In genomic region chr1:155320252-155320651, GRCh38 we compare ENCODE assay signal across 9 cellular contexts. TPM values are rescaled to one million over a fixed set of nuclear protein-coding genes. Genes with fewer than 3 reads are reported as not detected.
DNase-seq lines count a peak whose midpoint lies in the region; ATAC-seq and TF ChIP-seq lines count a peak whose summit lies in the region.
"Had no signal": no experiment of that assay in that cellular context is flagged by ENCODE, and none has a peak within 500 bp of the region (broad histone marks: within the 10 kb centered on the region; RNA-seq: fewer than 3 reads in every experiment).

No MANE protein-coding gene starts in this region.

- H3K27ac Mint-ChIP-seq in neural progenitor cell: peak overlapping the region; percentile 0

- no peak overlapping the region for H2AFZ ChIP-seq in neural progenitor cell (replicated peaks)

- H3K27me3 ChIP-seq in BE2C: no peaks in the 10 kb centered on the region
- H3K27me3 ChIP-seq in RWPE2 (ENCODE audit: insufficient read depth, poor library complexity, severe bottlenecking): no peaks in the 10 kb centered on the region
- H3K27me3 ChIP-seq in endocrine pancreas (ENCODE audit: control insufficient read depth, insufficient read depth, low read length): no peaks in the 10 kb centered on the region
- H3K27me3 ChIP-seq in neural progenitor cell: no peaks in the 10 kb centered on the region

- peaks cover 3% of the 10 kb centered on the region for H3K27me3 Mint-ChIP-seq in neural progenitor cell (ENCODE audit: insufficient read depth, low read depth)

- H3K9me3 Mint-ChIP-seq in neural progenitor cell: no peaks in the 10 kb centered on the region

- H3K4me1 ChIP-seq in BE2C: peaks cover 7% of the 10 kb centered on the region
- no peaks in the 10 kb centered on the region for H3K4me1 ChIP-seq in RWPE2 (ENCODE audit: insufficient read depth, poor library complexity, severe bottlenecking)
- no peaks in the 10 kb centered on the region for H3K4me1 ChIP-seq in endocrine pancreas (ENCODE audit: control insufficient read depth, insufficient read depth, low read length)
- H3K4me1 ChIP-seq in neural progenitor cell: peaks cover 19% of the 10 kb centered on the region

- H3K36me3 Mint-ChIP-seq in neural progenitor cell: peaks cover 26% of the 10 kb centered on the region

- no peak for ATAC-seq in RWPE2 (ENCODE audit: low read depth)

- peaks cover 30% of the 10 kb centered on the region for H3K4me1 Mint-ChIP-seq in neural progenitor cell

- H3K27ac ChIP-seq in RWPE2 (ENCODE audit: poor library complexity, severe bottlenecking): peak overlapping the region; percentile 83
- no peak overlapping the region for H3K27ac ChIP-seq in neural progenitor cell

- peaks cover 44% of the 10 kb centered on the region for H4K20me1 ChIP-seq in neural progenitor cell (ENCODE audit: low read depth)

- TF ChIP-seq POLR2A in erythroblast (IDR thresholded peaks at IDR 0.05; ENCODE audit: low read length): no peak

- peak overlapping the region; percentile 2 for H3K9ac ChIP-seq in endocrine pancreas (ENCODE audit: control insufficient read depth, insufficient read depth, low read length)
- no peak overlapping the region for H3K9ac ChIP-seq in neural progenitor cell

- H3K79me2 ChIP-seq in neural progenitor cell (ENCODE audit: low read depth): peaks cover 18% of the 10 kb centered on the region

- TF ChIP-seq CTCF in BE2C (IDR thresholded peaks at IDR 0.05; ENCODE audit: low read depth, low read length) (no peak), RWPE2 (IDR thresholded peaks at IDR 0.05; ENCODE audit: poor library complexity, severe bottlenecking) (no peak), neural progenitor cell (IDR thresholded peaks at IDR 0.05) (no peak)

- H3F3A ChIP-seq in neural progenitor cell (ENCODE audit: low read depth): peaks cover 90% of the 10 kb centered on the region

- DNase-seq in BE2C (no peak), RWPE2 (ENCODE audit: low spot score) (no peak), neural progenitor cell (ENCODE audit: low spot score) (no peak), RPMI8226 (no peak), erythroblast (lab: John Stamatoyannopoulos, UW) (no peak), NOMO-1 (lab: John Stamatoyannopoulos, UW; ENCODE audit: unreplicated experiment in 2 of 2) (no peak)
- DNase-seq in stimulated activated naive CD4-positive, alpha-beta T cell treated with Interleukin-2 at 50 U/mL for 16 hours (lab: John Stamatoyannopoulos, UW): no peak

- no peaks in the 10 kb centered on the region for H3K9me3 ChIP-seq in BE2C
- H3K9me3 ChIP-seq in RWPE2 (ENCODE audit: severe bottlenecking): no peaks in the 10 kb centered on the region
- H3K9me3 ChIP-seq in endocrine pancreas (ENCODE audit: control insufficient read depth, low read length): no peaks in the 10 kb centered on the region
- no peaks in the 10 kb centered on the region for H3K9me3 ChIP-seq in neural progenitor cell (ENCODE audit: low read depth)

- H3K36me3 ChIP-seq in BE2C (peaks cover under 1% of the 10 kb centered on the region), RWPE2 (ENCODE audit: low read depth) (peaks cover 52% of the 10 kb centered on the region), endocrine pancreas (ENCODE audit: control insufficient read depth, insufficient read depth, low read length) (no peaks in the 10 kb centered on the region), neural progenitor cell (no peaks in the 10 kb centered on the region)

- H3K4me3 ChIP-seq in BE2C (ENCODE audit: low read depth, low read length) (peak overlapping the region; percentile 69), RWPE2 (ENCODE audit: severe bottlenecking) (no peak overlapping the region), endocrine pancreas (ENCODE audit: control insufficient read depth, insufficient read depth, low read length) (no peak overlapping the region), neural progenitor cell (peak overlapping the region; percentile 82)

- peak overlapping the region; percentile 84 for H3K4me3 Mint-ChIP-seq in neural progenitor cell

- H3K4me2 ChIP-seq in neural progenitor cell: peak overlapping the region; percentile 87

RNA-seq across cellular contexts. Expression of gene RUSC1, which starts 0.4 kb away (rescaled TPM):
- polyA plus RNA-seq in BE2C (2012; ENCODE audit: insufficient read depth, insufficient read length, low read depth): 28.9 TPM
- total RNA-seq in neural progenitor cell (ENCODE audit: low replicate concordance): 17.0 and 43.4 TPM in 2 replicates

RNA-seq across cellular contexts. Expression of gene FDPS, which starts 11.6 kb away (rescaled TPM):
- 135 TPM for polyA plus RNA-seq in BE2C (2012; ENCODE audit: insufficient read depth, insufficient read length, low read depth)
- total RNA-seq in neural progenitor cell (ENCODE audit: low replicate concordance): 215 and 266 TPM in 2 replicates

RNA-seq across cellular contexts. Expression of gene PKLR, which starts 19.0 kb away (rescaled TPM):
- polyA plus RNA-seq in BE2C (2012; ENCODE audit: insufficient read depth, insufficient read length, low read depth): not detected
- total RNA-seq in neural progenitor cell (ENCODE audit: low replicate concordance): 0.53 and 0.54 TPM in 2 replicates
- total RNA-seq: NCI-H460 had no signal

RNA-seq across cellular contexts. Expression of gene HCN3, which starts 43.0 kb away (rescaled TPM):
- polyA plus RNA-seq in BE2C (2012; ENCODE audit: insufficient read depth, insufficient read length, low read depth): 10.0 TPM
- total RNA-seq in neural progenitor cell (ENCODE audit: low replicate concordance): 1.9 and 5.9 TPM in 2 replicates

RNA-seq across cellular contexts. Expression of gene CLK2, which starts 46.9 kb away (rescaled TPM):
- polyA plus RNA-seq in BE2C (2012; ENCODE audit: insufficient read depth, insufficient read length, low read depth): 129 TPM
- total RNA-seq in neural progenitor cell (ENCODE audit: low replicate concordance): 41.7 and 62.2 TPM in 2 replicates

Comparison
In these comparisons a context has a peak if more than half of its experiments do, and no peak if none do; other contexts are left out.
1. H3K4me3 ChIP-seq: peak in BE2C (single experiment) and neural progenitor cell (single experiment); none in RWPE2 (single experiment) and endocrine pancreas (single experiment).